13 cellular contexts compared by ENCODE assay signal in genomic region chr10:125783957-125784356, GRCh38. TPM values are rescaled to one million over a fixed set of nuclear protein-coding genes. Genes with fewer than 3 reads are reported as not detected.
A peak's percentile ranks its signal among the peaks of the same experiment; 100 is the strongest.
DNase-seq lines count a peak whose midpoint lies in the region; ATAC-seq, FAIRE-seq and TF ChIP-seq lines count a peak whose summit lies in the region.
"Had no signal": no experiment of that assay in that cellular context is flagged by ENCODE, and none has a peak within 500 bp of the region (broad histone marks: within the 10 kb centered on the region; RNA-seq: fewer than 3 reads in every experiment).

No MANE protein-coding gene starts in this region.

- whole genome bisulfite sequencing in K562 (ENCODE audit: insufficient coverage, low coverage, missing lambda C conversion rate): 10% methylated on average over 3 of the region's 6 CpGs

- no peaks in the 10 kb centered on the region for H3K79me2 ChIP-seq in K562 (ENCODE audit: control insufficient read depth, insufficient read depth, low read length)
- H3K79me2 ChIP-seq in Karpas-422 (ENCODE audit: low read length): no peaks in the 10 kb centered on the region

- CTCF ChIA-PET in K562 (lab: Yijun Ruan, JAX; ENCODE audit: low intra/inter-chr PET ratio): interaction anchor here (0.7 to 0.8 kb wide), 2 partner anchors 21 to 79 kb away, joined by 3 read pairs; no protein-coding TSS in a partner anchor

- H3K9me2 ChIP-seq in Karpas-422 (replicated peaks; ENCODE audit: insufficient read depth, low read length): no peaks in the 10 kb centered on the region

- in situ Hi-C loops in K562 (cut with MboI): no loop called here

- no TSS peak for BruUV-seq in K562 (replicated peaks; lab: Mats Ljungman, UMichigan)

- no peak overlapping the region for H3K4me2 ChIP-seq in K562 (ENCODE audit: insufficient read depth, low read length)
- no peak overlapping the region for H3K4me2 ChIP-seq in Karpas-422 (ENCODE audit: low read depth, low read length, poor library complexity, severe bottlenecking)

- no peak for FAIRE-seq in K562 (lab: Jason Lieb, UNC)
- FAIRE-seq: endothelial cell of umbilical vein had no signal

- H3K9ac ChIP-seq in K562 (ENCODE audit: insufficient read depth in 1 of 2, low read depth in 2 of 2, low read length in 2 of 2) (no peak overlapping the region), Karpas-422 (ENCODE audit: low read length) (no peak overlapping the region)

- no peak for TF ChIP-seq EP300 in K562 (IDR thresholded peaks at IDR 0.05; ENCODE audit: low read length)

- no peak for TF ChIP-seq CTCF in K562 (IDR thresholded peaks at IDR 0.05 in 2 of 3, conservative IDR thresholded peaks at IDR 0.05 in 1 of 3; ENCODE audit: insufficient read depth in 2 of 3, low read depth in 1 of 3, low read length in 3 of 3)

- H2AFZ ChIP-seq in K562 (ENCODE audit: low read depth, low read length) (peak overlapping the region; percentile 68), Karpas-422 (ENCODE audit: low read length) (no peak overlapping the region)

- DNase-seq in K562 (ENCODE audit: extremely low read depth in 1 of 4, low spot score in 3 of 4) (peak in 1 of 4 experiments; percentile 9), UCSD-AML1 (lab: John Stamatoyannopoulos, UW; ENCODE audit: unreplicated experiment) (no peak), NCI-H187 (lab: John Stamatoyannopoulos, UW) (no peak), Karpas-422 (no peak), NK-92 (lab: John Stamatoyannopoulos, UW; ENCODE audit: unreplicated experiment) (no peak)
- DNase-seq: activated CD4-positive, alpha-beta T cell treated with anti-CD3 and anti-CD28 coated beads for 36 hours; NCI-H1417 treated with DMSO at 0.1 percent for 48 hours had no signal

- H3K27ac ChIP-seq in K562 (ENCODE audit: extremely low read depth, low read depth, low read length) (no peak overlapping the region), Karpas-422 (ENCODE audit: low read length) (no peak overlapping the region)
- H3K27ac ChIP-seq: RWPE1 had no signal

- peaks cover 0 to 5% of the 10 kb centered on the region in 2 experiments; a peak in 2 of 5 replicates for H3K4me1 ChIP-seq in K562 (replicated peaks in 1 of 2; ENCODE audit: control insufficient read depth in 2 of 2, insufficient read depth in 2 of 2, low read length in 2 of 2)
- H3K4me1 ChIP-seq in Karpas-422 (ENCODE audit: low read length): peaks cover 22% of the 10 kb centered on the region

- H3K4me3 ChIP-seq in K562 (no peak overlapping the region), Karpas-422 (ENCODE audit: low read length) (no peak overlapping the region)

- H3K9me3 ChIP-seq in K562 (replicated peaks; ENCODE audit: control insufficient read depth, insufficient read depth, low read depth, low read length) (no peaks in the 10 kb centered on the region), Karpas-422 (ENCODE audit: low read length) (no peaks in the 10 kb centered on the region)

- POLR2A ChIA-PET in K562 (lab: Yijun Ruan, JAX): interaction anchor here (0.8 to 1.4 kb wide), 4 partner anchors 10 to 21 kb away, joined by 3 to 5 read pairs (median 3); no protein-coding TSS in a partner anchor

- H4K20me1 ChIP-seq in K562 (replicated peaks; ENCODE audit: control insufficient read depth, insufficient read depth, low read length) (no peaks in the 10 kb centered on the region), Karpas-422 (ENCODE audit: insufficient read depth, low read depth, low read length) (0 out of 2 replicates have a peak, but pooled peaks cover 3% of the 10 kb centered on the region)

- H3K9me1 ChIP-seq in K562 (ENCODE audit: control insufficient read depth, insufficient read depth, low read length): no peaks in the 10 kb centered on the region

- ATAC-seq in GM18907 (IDR thresholded peaks at IDR 0.05; ENCODE audit: unreplicated experiment): peak; percentile 84
- peak; percentile 79 for ATAC-seq in GM21576 (IDR thresholded peaks at IDR 0.05; ENCODE audit: unreplicated experiment)
- ATAC-seq in HG03139 (IDR thresholded peaks at IDR 0.05; ENCODE audit: unreplicated experiment): peak; percentile 83
- ATAC-seq in K562: peak; percentile 29
- ATAC-seq: activated CD4-positive, alpha-beta T cell treated with anti-CD3 and anti-CD28 coated beads for 36 hours; HCT116 had no signal

- intact Hi-C loops in K562 (cut with micrococcal nuclease): no loop called here

- no peak for TF ChIP-seq POLR2A in K562 (conservative IDR thresholded peaks at IDR 0.05)

- H3K27me3 ChIP-seq in K562 (ENCODE audit: control insufficient read depth in 2 of 2, insufficient read depth in 2 of 2, low read length in 2 of 2) (no peaks in the 10 kb centered on the region), Karpas-422 (ENCODE audit: low read length) (no peaks in the 10 kb centered on the region)

- H3K36me3 ChIP-seq in K562 (ENCODE audit: control insufficient read depth, insufficient read depth, low read length) (no peaks in the 10 kb centered on the region), Karpas-422 (ENCODE audit: insufficient read depth, low read length) (no peaks in the 10 kb centered on the region)

- TF ChIP-seq RAD21 in K562 (CRISPR knock-in tag; conservative IDR thresholded peaks at IDR 0.05 in 1 of 2, IDR thresholded peaks at IDR 0.05 in 1 of 2): no peak

TF ChIP-seq in K562, 482 proteins besides CTCF, POLR2A, EP300 and RAD21 (continues in another document):
- TF ChIP-seq MEIS2 (IDR thresholded peaks at IDR 0.05; ENCODE audit: partially characterized antibody): peak; percentile 64
- no peak for TF ChIP-seq TRIM28 (IDR thresholded peaks at IDR 0.05)

RNA-seq across cellular contexts. Expression of gene MMP21, which starts 8.3 kb away (rescaled TPM):
- total RNA-seq in K562 (2011; cell fraction: chromatin; rRNA removed; ENCODE audit: low replicate concordance): not detected in 2 replicates
- not detected in 2 replicates for total RNA-seq in K562 (2011; cell fraction: nucleolus; rRNA removed)
- total RNA-seq in K562 (2011; cell fraction: nucleoplasm; rRNA removed): not detected in 2 replicates
- total RNA-seq in K562 (2014; rRNA removed) (not detected in 2 replicates), K562 (2014; rRNA removed; fragmentation: Illumina TruSeq; extraction: Trizol) (not detected in 2 replicates), K562 (2015; rRNA removed; fragmentation: Illumina TruSeq; extraction: Trizol) (not detected in 2 replicates), K562 (2021) (not detected in 2 replicates)
- polyA plus RNA-seq in K562 (2011; rRNA removed) (not detected in 2 replicates), K562 (2014; fragmentation: Illumina TruSeq; extraction: Trizol) (not detected in 2 replicates), K562 (2014; fragmentation: Nextera tagmentation; extraction: Ambion mirVana) (not detected), K562 (2014; rRNA removed) (not detected in 2 replicates)
- polyA plus RNA-seq in K562 (2011; cell fraction: cytosol; rRNA removed): not detected in 2 replicates
- not detected in 2 replicates for polyA plus RNA-seq in K562 (2011; cell fraction: nucleus; rRNA removed)
- polyA plus RNA-seq in K562 (2012): not detected in 2 replicates
- not detected in 2 replicates for polyA minus RNA-seq in K562 (2011; rRNA and poly(A)+ RNA removed)
- polyA minus RNA-seq in K562 (2011; cell fraction: cytosol; rRNA and poly(A)+ RNA removed): not detected in 2 replicates
- not detected in 2 replicates for polyA minus RNA-seq in K562 (2011; cell fraction: nucleus; rRNA and poly(A)+ RNA removed)
- not detected in 2 replicates for total RNA-seq in Karpas-422 (2014; rRNA removed; shearing (Covaris generic); ENCODE audit: low replicate concordance)
- total RNA-seq: activated CD4-positive, alpha-beta T cell treated with anti-CD3 and anti-CD28 coated beads for 36 hours; endothelial cell of umbilical vein had no signal

RNA-seq across cellular contexts. Expression of gene UROS, which starts 39.1 kb away (rescaled TPM):
- total RNA-seq in K562 (2011; cell fraction: chromatin; rRNA removed; ENCODE audit: low replicate concordance): 96.8 and 104 TPM in 2 replicates
- total RNA-seq in K562 (2011; cell fraction: nucleolus; rRNA removed): 51.7 and 55.7 TPM in 2 replicates
- 66.6 and 87.0 TPM in 2 replicates for total RNA-seq in K562 (2011; cell fraction: nucleoplasm; rRNA removed)
- 31.3 and 32.3 TPM in 2 replicates for total RNA-seq in K562 (2014; rRNA removed)
- 34.6 and 38.2 TPM in 2 replicates for total RNA-seq in K562 (2014; rRNA removed; fragmentation: Illumina TruSeq; extraction: Trizol)
- total RNA-seq in K562 (2015; rRNA removed; fragmentation: Illumina TruSeq; extraction: Trizol): 21.5 and 22.2 TPM in 2 replicates
- total RNA-seq in K562 (2021): 31.9 and 32.8 TPM in 2 replicates
- 28.8 and 39.1 TPM in 2 replicates for polyA plus RNA-seq in K562 (2011; rRNA removed)
- polyA plus RNA-seq in K562 (2011; cell fraction: cytosol; rRNA removed): 23.8 and 43.0 TPM in 2 replicates
- polyA plus RNA-seq in K562 (2011; cell fraction: nucleus; rRNA removed): 40.2 and 71.6 TPM in 2 replicates
- polyA plus RNA-seq in K562 (2012): 19.8 and 25.4 TPM in 2 replicates
- 32.1 and 34.6 TPM in 2 replicates for polyA plus RNA-seq in K562 (2014; fragmentation: Illumina TruSeq; extraction: Trizol)
- polyA plus RNA-seq in K562 (2014; fragmentation: Nextera tagmentation; extraction: Ambion mirVana): 1 to 10 TPM; 6.4 to 9.6 TPM
- 32.8 and 34.5 TPM in 2 replicates for polyA plus RNA-seq in K562 (2014; rRNA removed)
- polyA minus RNA-seq in K562 (2011; rRNA and poly(A)+ RNA removed): 27.2 and 36.0 TPM in 2 replicates
- 12.6 and 14.4 TPM in 2 replicates for polyA minus RNA-seq in K562 (2011; cell fraction: cytosol; rRNA and poly(A)+ RNA removed)
- 29.9 and 31.3 TPM in 2 replicates for polyA minus RNA-seq in K562 (2011; cell fraction: nucleus; rRNA and poly(A)+ RNA removed)
- total RNA-seq in Karpas-422 (2014; rRNA removed; shearing (Covaris generic); ENCODE audit: low replicate concordance): 61.1 and 79.7 TPM in 2 replicates

RNA-seq across cellular contexts. Expression of gene BCCIP, which starts 39.4 kb away (rescaled TPM):
- 25.5 and 70.4 TPM in 2 replicates for total RNA-seq in K562 (2011; cell fraction: chromatin; rRNA removed; ENCODE audit: low replicate concordance)
- total RNA-seq in K562 (2011; cell fraction: nucleolus; rRNA removed): 19.0 and 19.3 TPM in 2 replicates
- 39.4 and 41.1 TPM in 2 replicates for total RNA-seq in K562 (2011; cell fraction: nucleoplasm; rRNA removed)
- total RNA-seq in K562 (2014; rRNA removed) (95.1 and 113 TPM in 2 replicates), K562 (2014; rRNA removed; fragmentation: Illumina TruSeq; extraction: Trizol) (163 and 182 TPM in 2 replicates), K562 (2015; rRNA removed; fragmentation: Illumina TruSeq; extraction: Trizol) (126 and 145 TPM in 2 replicates), K562 (2021) (118 TPM in 2 replicates)
- polyA plus RNA-seq in K562 (2011; rRNA removed) (84.5 and 134 TPM in 2 replicates), K562 (2014; fragmentation: Illumina TruSeq; extraction: Trizol) (151 and 183 TPM in 2 replicates), K562 (2014; fragmentation: Nextera tagmentation; extraction: Ambion mirVana) (100 to 1,000 TPM; 169 to 204 TPM), K562 (2014; rRNA removed) (146 and 176 TPM in 2 replicates)
- polyA plus RNA-seq in K562 (2011; cell fraction: cytosol; rRNA removed): 15.5 and 31.5 TPM in 2 replicates
- polyA plus RNA-seq in K562 (2011; cell fraction: nucleus; rRNA removed): 21.5 and 29.9 TPM in 2 replicates
- 47.4 and 103 TPM in 2 replicates for polyA plus RNA-seq in K562 (2012)
- polyA minus RNA-seq in K562 (2011; rRNA and poly(A)+ RNA removed): 76.7 and 84.5 TPM in 2 replicates
- polyA minus RNA-seq in K562 (2011; cell fraction: cytosol; rRNA and poly(A)+ RNA removed): 21.6 and 32.6 TPM in 2 replicates
- 28.8 and 53.0 TPM in 2 replicates for polyA minus RNA-seq in K562 (2011; cell fraction: nucleus; rRNA and poly(A)+ RNA removed)
- 27.9 and 30.1 TPM in 2 replicates for total RNA-seq in Karpas-422 (2014; rRNA removed; shearing (Covaris generic); ENCODE audit: low replicate concordance)

Comparison
In these comparisons a context has a peak if more than half of its experiments do, and no peak if none do; other contexts are left out.
1. ATAC-seq: peak in every context shown above with its lines; median percentile 84 in GM18907; 83 in HG03139; 79 in GM21576; 29 in K562.